In the genomic region with DNA sequence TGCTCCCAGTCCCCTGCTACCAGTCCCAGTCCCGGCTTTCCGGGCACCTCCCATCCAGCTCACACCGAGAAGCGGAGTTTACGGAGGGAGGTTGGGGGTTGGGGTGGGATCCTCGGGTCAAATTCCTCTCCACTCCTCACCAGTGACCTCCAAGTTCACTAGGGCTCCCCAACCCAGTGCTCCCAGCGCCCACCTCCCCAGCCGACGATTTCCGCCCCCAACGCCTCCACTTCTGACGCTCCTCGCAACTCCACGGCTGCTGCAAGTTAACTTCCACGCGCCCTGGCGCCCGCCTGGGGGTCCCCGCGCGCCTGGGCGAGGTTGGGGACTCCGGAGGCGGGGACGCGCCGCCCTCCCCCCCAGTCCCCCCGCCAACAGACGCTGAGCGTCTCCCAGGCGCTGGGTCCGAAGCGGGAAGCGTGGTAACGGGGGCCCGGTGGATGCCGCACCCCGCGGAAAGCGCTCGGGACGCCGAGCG, we compare ENCODE assay signal across 8 cellular contexts. TPM values are rescaled to one million over a fixed set of nuclear protein-coding genes. Genes with fewer than 3 reads are reported as not detected.
DNase-seq lines count a peak whose midpoint lies in the region; ATAC-seq and TF ChIP-seq lines count a peak whose summit lies in the region.

No MANE protein-coding gene starts in this region.

- 0 out of 2 replicates have a peak, but pooled peaks cover 2% of the 10 kb centered on the region for H4K20me1 ChIP-seq in SU-DHL-6 (ENCODE audit: low read depth, low read length)

- peak overlapping the region; percentile 85 for H3K4me2 ChIP-seq in SU-DHL-6 (ENCODE audit: low read depth, low read length, poor library complexity, severe bottlenecking)

- H3K9me2 ChIP-seq in SU-DHL-6 (replicated peaks; ENCODE audit: insufficient read depth, low read length) = no peaks in the 10 kb centered on the region

- H3K4me3 ChIP-seq in SU-DHL-6 (ENCODE audit: insufficient read depth, low read length, poor library complexity, severe bottlenecking) (peak overlapping the region; percentile 81), breast epithelium (peak overlapping the region; percentile 76 to 88 (median 81))

- H3K27ac ChIP-seq in SU-DHL-6 (ENCODE audit: low read depth, low read length) (no peak overlapping the region), breast epithelium (peak overlapping the region; percentile 72 to 78)

- H2AFZ ChIP-seq in SU-DHL-6 (ENCODE audit: low read depth, low read length, severe bottlenecking) = peak overlapping the region; percentile 27

- TF ChIP-seq CTCF in SU-DHL-6 (IDR thresholded peaks at IDR 0.05; ENCODE audit: insufficient read depth, low read length, poor library complexity, severe bottlenecking) (no peak), breast epithelium (IDR thresholded peaks at IDR 0.05) (no peak)

- ATAC-seq in HG02840 (IDR thresholded peaks at IDR 0.05; ENCODE audit: low FRiP score, unreplicated experiment) = peak; percentile 11
- ATAC-seq in HG02571 (IDR thresholded peaks at IDR 0.05; ENCODE audit: unreplicated experiment) = no peak

- peaks cover 5% of the 10 kb centered on the region; the same call in 1 of the 2 replicates for H3K36me3 ChIP-seq in SU-DHL-6 (ENCODE audit: low read length)
- H3K36me3 ChIP-seq in breast epithelium = no peaks in the 10 kb centered on the region

- TF ChIP-seq POLR2A in breast epithelium (IDR thresholded peaks at IDR 0.05) = no peak

- no peaks in the 10 kb centered on the region for H3F3A ChIP-seq in SU-DHL-6 (ENCODE audit: insufficient read depth)

- intact Hi-C loops in breast epithelium (cut with DNase I; ENCODE audit: low total_unique reads) = no loop called here

- DNase-seq in GM03348 (ENCODE audit: low spot score) (peak; percentile 58), breast epithelium (ENCODE audit: low spot score in 2 of 2) (no peak), kidney tubule cell (ENCODE audit: low spot score) (peak; percentile 31), NK-92 (lab: John Stamatoyannopoulos, UW; ENCODE audit: unreplicated experiment) (no peak)
- peak; percentile 35 for DNase-seq in stimulated activated CD4-positive, alpha-beta T cell treated with anti-CD3 and anti-CD28 coated beads, Interleukin-2, amount 100 ng/mL, for 4 hours (ENCODE audit: low read depth)

- H3K27me3 ChIP-seq in SU-DHL-6 (ENCODE audit: low read length) (no peaks in the 10 kb centered on the region), breast epithelium (no peaks in the 10 kb centered on the region)

- H3K9ac ChIP-seq in SU-DHL-6 (ENCODE audit: low read length) = peak overlapping the region; percentile 84

- peaks cover 11% of the 10 kb centered on the region for H3K79me2 ChIP-seq in SU-DHL-6 (ENCODE audit: insufficient read depth, low read length)

- no peaks in the 10 kb centered on the region for H3K9me3 ChIP-seq in SU-DHL-6 (ENCODE audit: insufficient read depth, low read length)
- no peaks in the 10 kb centered on the region for H3K9me3 ChIP-seq in breast epithelium

- H3K4me1 ChIP-seq in breast epithelium = peaks cover 0 to 3% of the 10 kb centered on the region in 2 donors

RNA-seq across cellular contexts. Expression of a gene that starts 0.5 kb away (rescaled TPM):
- total RNA-seq in breast epithelium = 10 to 100 TPM; 36.6 to 81.9 (median 59.8) TPM

RNA-seq across cellular contexts. Expression of a gene that starts 28.4 kb away (rescaled TPM):
- total RNA-seq in breast epithelium = 1 to 10 TPM in 1 of 3 donors, not detected in 2; 2.6 TPM

RNA-seq across cellular contexts. Expression of a gene that starts 32.4 kb away (rescaled TPM):
- not detected for total RNA-seq in breast epithelium

Comparison
In these comparisons a context has a peak if more than half of its experiments do, and no peak if none do; other contexts are left out.
1. DNase-seq: peak in GM03348 (single experiment), kidney tubule cell (single experiment) and stimulated activated CD4-positive, alpha-beta T cell treated with anti-CD3 and anti-CD28 coated beads, Interleukin-2, amount 100 ng/mL, for 4 hours (single experiment); none in breast epithelium (0 of 2) and NK-92 (single experiment).